In genomic region chr14:99757331-99758070, GRCh38 we compare ENCODE assay signal across 11 cellular contexts. TPM values are rescaled to one million over a fixed set of nuclear protein-coding genes. Genes with fewer than 3 reads are reported as not detected.
DNase-seq lines count a peak whose midpoint lies in the region; ATAC-seq and TF ChIP-seq lines count a peak whose summit lies in the region.
"Had no signal": no experiment of that assay in that cellular context is flagged by ENCODE, and none has a peak within 500 bp of the region (broad histone marks: within the 10 kb centered on the region; RNA-seq: fewer than 3 reads in every experiment).

No MANE protein-coding gene starts in this region.

- no peaks in the 10 kb centered on the region for H3K36me3 Mint-ChIP-seq in naive thymus-derived CD4-positive, alpha-beta T cell

- no peaks in the 10 kb centered on the region for H3K27me3 ChIP-seq in esophagus (ENCODE audit: control insufficient read depth in 1 of 2, insufficient read depth in 2 of 2, low read length in 2 of 2)
- peaks cover 0 to 14% of the 10 kb centered on the region in 2 donors for H3K27me3 ChIP-seq in naive thymus-derived CD4-positive, alpha-beta T cell (ENCODE audit: control insufficient read depth in 2 of 2, insufficient read depth in 2 of 2, low read length in 2 of 2)
- H3K27me3 ChIP-seq: gastrocnemius medialis had no signal

- H3K4me3 ChIP-seq in esophagus (ENCODE audit: low read depth in 1 of 2, low read length in 2 of 2): no peak overlapping the region
- H3K4me3 ChIP-seq in naive thymus-derived CD4-positive, alpha-beta T cell (ENCODE audit: low read length): no peak overlapping the region
- H3K4me3 ChIP-seq: gastrocnemius medialis had no signal

- H3K4me1 Mint-ChIP-seq in naive thymus-derived CD4-positive, alpha-beta T cell: peaks cover 3 to 10% (median 9%) of the 10 kb centered on the region in 7 donors

- CTCF ChIA-PET in naive thymus-derived CD4-positive, alpha-beta T cell (lab: Charles Lee): interaction anchor here (0.6 kb wide), 1 partner anchor 941 kb away, joined by 3 read pairs; no protein-coding TSS in a partner anchor

- no peak overlapping the region for H3K27ac Mint-ChIP-seq in naive thymus-derived CD4-positive, alpha-beta T cell

- no peaks in the 10 kb centered on the region for H3K36me3 ChIP-seq in esophagus (ENCODE audit: control insufficient read depth in 2 of 2, insufficient read depth in 2 of 2, low read length in 1 of 2)
- no peaks in the 10 kb centered on the region for H3K36me3 ChIP-seq in naive thymus-derived CD4-positive, alpha-beta T cell (ENCODE audit: control insufficient read depth in 2 of 3, insufficient read depth in 3 of 3, low read length in 3 of 3)
- H3K36me3 ChIP-seq: gastrocnemius medialis had no signal

- 58 to 66% methylated on average over 12 of the region's 12 CpGs for WGBS in esophagus, 2 donors

- no peak for ATAC-seq in naive thymus-derived CD4-positive, alpha-beta T cell
- ATAC-seq in HG03521 (IDR thresholded peaks at IDR 0.05; ENCODE audit: unreplicated experiment): no peak
- ATAC-seq: gastrocnemius medialis had no signal

- TF ChIP-seq CTCF in GM13976 (IDR thresholded peaks at IDR 0.05; ENCODE audit: borderline replicate concordance, control extremely low read depth, extremely low read depth, insufficient read depth, missing control alignments): no peak

- peak; percentile 79 for DNase-seq in Caki2 (ENCODE audit: low read depth)
- peak; percentile 28 for DNase-seq in NCI-H524 treated with DMSO at 0.1 percent for 48 hours (lab: John Stamatoyannopoulos, UW)
- DNase-seq in renal cortical epithelial cell (ENCODE audit: low read depth): peak; percentile 100
- DNase-seq in naive thymus-derived CD4-positive, alpha-beta T cell: no peak
- no peak for DNase-seq in NCI-H69 (lab: John Stamatoyannopoulos, UW)
- DNase-seq in GM13976 (ENCODE audit: low spot score): no peak
- DNase-seq: KBM-7, nephron progenitor cell had no signal

- H3K9me3 Mint-ChIP-seq in naive thymus-derived CD4-positive, alpha-beta T cell: no peaks in the 10 kb centered on the region
- H3K9me3 Mint-ChIP-seq: nephron progenitor cell had no signal

- H3K27me3 Mint-ChIP-seq in naive thymus-derived CD4-positive, alpha-beta T cell: peaks cover 14 to 42% (median 19%) of the 10 kb centered on the region in 5 donors

- H3K4me1 ChIP-seq in esophagus (ENCODE audit: control insufficient read depth in 2 of 2, insufficient read depth in 2 of 2, low read length in 1 of 2): peaks cover 14 to 36% of the 10 kb centered on the region in 2 donors
- peaks cover 0 to 4% of the 10 kb centered on the region in 2 donors for H3K4me1 ChIP-seq in naive thymus-derived CD4-positive, alpha-beta T cell (ENCODE audit: control insufficient read depth in 2 of 2, insufficient read depth in 2 of 2, low read length in 2 of 2)

- H3K9me3 ChIP-seq in esophagus (ENCODE audit: control insufficient read depth in 2 of 2, insufficient read depth in 1 of 2, low read depth in 1 of 2, low read length in 1 of 2): no peaks in the 10 kb centered on the region
- no peaks in the 10 kb centered on the region for H3K9me3 ChIP-seq in naive thymus-derived CD4-positive, alpha-beta T cell (ENCODE audit: control insufficient read depth in 2 of 3, low read length in 3 of 3)
- H3K9me3 ChIP-seq: gastrocnemius medialis had no signal

- H3K27ac ChIP-seq in esophagus (ENCODE audit: low read depth in 2 of 2, low read length in 1 of 2): peak overlapping the region; percentile 58 to 76
- H3K27ac ChIP-seq in naive thymus-derived CD4-positive, alpha-beta T cell (ENCODE audit: low read depth, low read length): no peak overlapping the region
- H3K27ac ChIP-seq: gastrocnemius medialis had no signal

- in situ Hi-C loops in Caki2 (cut with HindIII; ENCODE audit: low pct_unique_long_range_greater_than_20kb, low sequenced_read_pairs): no loop called here
- in situ Hi-C loops in GM13976 (cut with MboI; ENCODE audit: low sequenced_read_pairs, unreplicated experiment): no loop called here

- intact Hi-C loops in naive thymus-derived CD4-positive, alpha-beta T cell (cut with micrococcal nuclease): no loop called here

- POLR2A ChIA-PET in naive thymus-derived CD4-positive, alpha-beta T cell (lab: Charles Lee): no interaction called here

- H3K4me3 Mint-ChIP-seq in naive thymus-derived CD4-positive, alpha-beta T cell: no peak overlapping the region
- H3K4me3 Mint-ChIP-seq: nephron progenitor cell had no signal

RNA-seq across cellular contexts. Expression of gene EML1, which starts 35.7 kb away (rescaled TPM):
- total RNA-seq in Caki2 (2014; rRNA removed; shearing (Covaris generic); ENCODE audit: low replicate concordance): 5.4 and 7.4 TPM in 2 replicates
- 1 to 10 TPM; 3.1 to 4.4 TPM for polyA plus RNA-seq in esophagus
- total RNA-seq in renal cortical epithelial cell: 69.3 and 130 TPM in 2 replicates
- not detected for total RNA-seq in naive thymus-derived CD4-positive, alpha-beta T cell
- not detected for polyA plus RNA-seq in naive thymus-derived CD4-positive, alpha-beta T cell

Comparison
In these comparisons a context has a peak if more than half of its experiments do, and no peak if none do; other contexts are left out.
1. DNase-seq: peak in Caki2 (single experiment), NCI-H524 treated with DMSO at 0.1 percent for 48 hours (single experiment) and renal cortical epithelial cell (single experiment); none in naive thymus-derived CD4-positive, alpha-beta T cell (0 of 9), NCI-H69 (single experiment) and GM13976 (single experiment).